Comparison of ENCODE assay signal across 8 cellular contexts in the genomic region with DNA sequence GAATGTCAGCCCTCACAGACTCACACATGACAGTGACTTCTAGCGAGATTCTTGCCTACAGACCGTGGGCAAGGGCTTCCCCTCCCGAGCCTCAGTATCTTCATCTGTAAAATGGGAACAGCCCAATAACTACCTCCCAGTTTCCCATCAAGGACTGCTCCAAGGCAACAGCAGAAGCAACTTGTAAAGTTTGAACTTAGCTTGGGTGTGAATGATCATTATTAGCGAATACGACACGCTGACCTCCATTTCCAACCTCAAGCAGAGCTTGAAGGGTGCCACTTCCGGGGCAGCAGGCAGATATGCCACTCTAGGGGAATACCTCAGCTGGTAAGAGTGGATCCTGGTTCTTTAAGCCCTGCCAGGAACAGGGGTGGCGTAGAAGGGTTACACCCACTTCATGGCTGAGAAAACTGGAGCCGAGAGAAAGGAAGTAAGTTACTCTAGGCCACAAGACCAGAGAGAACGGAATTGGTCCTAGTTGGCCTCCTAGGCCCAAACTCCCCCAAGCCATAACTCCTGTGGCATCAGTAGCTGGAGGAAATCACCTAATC. TPM values are rescaled to one million over a fixed set of nuclear protein-coding genes. Genes with fewer than 3 reads are reported as not detected.
A peak's percentile ranks its signal among the peaks of the same experiment; 100 is the strongest.
DNase-seq lines count a peak whose midpoint lies in the region; ATAC-seq and TF ChIP-seq lines count a peak whose summit lies in the region.

No MANE protein-coding gene starts in this region.

- ATAC-seq in HG03521 (IDR thresholded peaks at IDR 0.05; ENCODE audit: unreplicated experiment) = no peak
- no peak for ATAC-seq in GM21723 (IDR thresholded peaks at IDR 0.05; ENCODE audit: unreplicated experiment)

- H3K27me3 Mint-ChIP-seq in T-helper 1 cell treated with Interleukin-12 subunit alpha and Interleukin-12 subunit beta and Interleukin-4 antibody, amounts not matched to agents 30 μg/mL and 1 μg/mL, for 36 hours (ENCODE audit: low read depth) = no peaks in the 10 kb centered on the region
- no peaks in the 10 kb centered on the region for H3K27me3 Mint-ChIP-seq in nephron (ENCODE audit: low read depth)

- H3K36me3 Mint-ChIP-seq in T-helper 1 cell treated with Interleukin-12 subunit alpha and Interleukin-12 subunit beta and Interleukin-4 antibody, amounts not matched to agents 30 μg/mL and 1 μg/mL, for 36 hours (ENCODE audit: low read depth) = peaks cover 32% of the 10 kb centered on the region
- H3K36me3 Mint-ChIP-seq in nephron (ENCODE audit: low read depth) = peaks cover 12% of the 10 kb centered on the region

- peaks cover 51% of the 10 kb centered on the region for H3K4me1 Mint-ChIP-seq in T-helper 1 cell treated with Interleukin-12 subunit alpha and Interleukin-12 subunit beta and Interleukin-4 antibody, amounts not matched to agents 30 μg/mL and 1 μg/mL, for 36 hours (ENCODE audit: low read depth)
- peaks cover 60% of the 10 kb centered on the region for H3K4me1 Mint-ChIP-seq in nephron

- H3K4me3 ChIP-seq in epithelial cell of esophagus (ENCODE audit: low read length) = peak overlapping the region; percentile 99

- peak overlapping the region; percentile 96 for H3K27ac Mint-ChIP-seq in T-helper 1 cell treated with Interleukin-12 subunit alpha and Interleukin-12 subunit beta and Interleukin-4 antibody, amounts not matched to agents 30 μg/mL and 1 μg/mL, for 36 hours
- H3K27ac Mint-ChIP-seq in nephron = peak overlapping the region; percentile 98 to 99 (median 98)

- peak; percentile 77 for TF ChIP-seq POLR2A in GM19099 (IDR thresholded peaks at IDR 0.05; ENCODE audit: extremely low read depth, insufficient read length, low read depth)

- in situ Hi-C loops in G401 (cut with HindIII; ENCODE audit: low sequenced_read_pairs) = no loop called here

- no peaks in the 10 kb centered on the region for H3K9me3 Mint-ChIP-seq in T-helper 1 cell treated with Interleukin-12 subunit alpha and Interleukin-12 subunit beta and Interleukin-4 antibody, amounts not matched to agents 30 μg/mL and 1 μg/mL, for 36 hours
- H3K9me3 Mint-ChIP-seq in nephron = no peaks in the 10 kb centered on the region

- H3K27ac ChIP-seq in 22Rv1 = peak overlapping the region; percentile 84

- TF ChIP-seq CTCF in 22Rv1 (IDR thresholded peaks at IDR 0.05) (no peak), epithelial cell of esophagus (IDR thresholded peaks at IDR 0.05; ENCODE audit: insufficient read depth, low read depth, low read length, missing control alignments) (no peak), nephron (IDR thresholded peaks at IDR 0.05; ENCODE audit: unreplicated experiment in 3 of 3) (no peak)

- peak; percentile 56 for DNase-seq in epithelial cell of esophagus (ENCODE audit: low read depth)
- no peak for DNase-seq in G401 (ENCODE audit: low spot score)

- peak overlapping the region; percentile 99 for H3K4me3 Mint-ChIP-seq in T-helper 1 cell treated with Interleukin-12 subunit alpha and Interleukin-12 subunit beta and Interleukin-4 antibody, amounts not matched to agents 30 μg/mL and 1 μg/mL, for 36 hours
- H3K4me3 Mint-ChIP-seq in nephron = peak overlapping the region; percentile 98 to 100 (median 99)

RNA-seq across cellular contexts. Expression of gene RNF44, which starts 2.0 kb away (rescaled TPM):
- 4.0 and 6.7 TPM in 2 replicates for total RNA-seq in G401 (2014; rRNA removed; shearing (Covaris generic))

RNA-seq across cellular contexts. Expression of gene CDHR2, which starts 14.0 kb away (rescaled TPM):
- not detected in 2 replicates for total RNA-seq in G401 (2014; rRNA removed; shearing (Covaris generic))
